Comparison of ENCODE assay signal across 1 cellular context in genomic region chr2:219563271-219563928, GRCh38.
TF ChIP-seq lines count a peak whose summit lies in the region.

No MANE protein-coding gene starts in this region.

TF ChIP-seq in SK-N-SH, 30 proteins besides CTCF, POLR2A, EP300 and RAD21 (continued from another document):
- TF ChIP-seq NFIC (IDR thresholded peaks at IDR 0.05; ENCODE audit: borderline replicate concordance) (no peak), MAX (IDR thresholded peaks at IDR 0.05; ENCODE audit: low read depth) (no peak), SMC3 (IDR thresholded peaks at IDR 0.05; ENCODE audit: low read depth, low read length) (no peak), ELF1 (IDR thresholded peaks at IDR 0.05) (no peak), JUND (IDR thresholded peaks at IDR 0.05) (no peak), MXI1 (IDR thresholded peaks at IDR 0.05; ENCODE audit: low read depth, low read length) (no peak)
TF ChIP-seq in SK-N-SH: peak in this region for 0.
